In the genomic region with DNA sequence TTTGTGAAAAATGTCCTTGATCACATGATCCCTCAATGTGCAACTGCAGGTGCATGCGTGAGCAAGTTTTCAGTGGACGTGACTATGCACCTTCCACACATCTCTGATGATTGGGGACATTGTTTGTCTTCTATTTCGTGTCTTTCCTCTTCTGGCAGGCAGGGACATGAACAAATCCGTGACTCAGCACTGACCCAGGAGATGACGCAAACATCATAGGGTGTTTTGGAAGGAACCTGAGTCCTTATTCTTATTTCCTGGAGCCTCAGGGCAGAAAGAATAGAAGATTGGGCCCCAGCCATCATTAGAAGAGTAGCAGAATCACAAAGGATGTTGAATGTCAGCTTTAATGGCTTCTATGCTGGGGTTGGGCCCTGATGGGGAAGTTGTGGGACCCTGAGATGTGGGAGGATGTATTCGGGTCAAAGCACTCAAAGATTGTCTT, we compare ENCODE assay signal across 16 cellular contexts. TPM values are rescaled to one million over a fixed set of nuclear protein-coding genes. Genes with fewer than 3 reads are reported as not detected.
DNase-seq lines count a peak whose midpoint lies in the region; ATAC-seq, FAIRE-seq and TF ChIP-seq lines count a peak whose summit lies in the region.
"Had no signal": no experiment of that assay in that cellular context is flagged by ENCODE, and none has a peak within 500 bp of the region (broad histone marks: within the 10 kb centered on the region; RNA-seq: fewer than 3 reads in every experiment).

No MANE protein-coding gene starts in this region.

- H2AFZ ChIP-seq in GM23248 = no peak overlapping the region
- no peak overlapping the region for H2AFZ ChIP-seq in endothelial cell of umbilical vein (ENCODE audit: low read depth, low read length)
- H2AFZ ChIP-seq: GM23338 had no signal

- DNase-seq in GM23248 (peak; percentile 73), NOMO-1 treated with dmso at 0.1 percent for 144 hours (lab: John Stamatoyannopoulos, UW; ENCODE audit: unreplicated experiment) (peak; percentile 49), endothelial cell of umbilical vein (ENCODE audit: low read depth, low spot score) (peak; percentile 61), renal cortical epithelial cell (ENCODE audit: low read depth) (peak; percentile 83), GM13977 (ENCODE audit: low spot score) (no peak)
- DNase-seq: activated CD4-positive, CD25-positive, alpha-beta regulatory T cell; caudate nucleus; NCI-H1436 had no signal

- H3K36me3 ChIP-seq in GM23248 (ENCODE audit: low read depth) (no peaks in the 10 kb centered on the region), endothelial cell of umbilical vein (ENCODE audit: control insufficient read depth in 2 of 2, extremely low read depth in 1 of 2, insufficient read depth in 2 of 2, low read length in 2 of 2) (no peaks in the 10 kb centered on the region)
- H3K36me3 ChIP-seq: gastroesophageal sphincter, prostate gland had no signal

- H3K9me1 ChIP-seq in endothelial cell of umbilical vein (replicated peaks; ENCODE audit: control insufficient read depth, extremely low read depth, insufficient read depth, low read length) = no peaks in the 10 kb centered on the region

- H3K4me2 ChIP-seq in GM23248 (ENCODE audit: unreplicated experiment) = no peak overlapping the region
- H3K4me2 ChIP-seq in endothelial cell of umbilical vein (ENCODE audit: insufficient read depth, low read length) = peak overlapping the region; percentile 10
- H3K4me2 ChIP-seq: GM23338 had no signal

- POLR2A ChIA-PET in endothelial cell of umbilical vein (lab: Charles Lee) = no interaction called here

- ATAC-seq in GM21360 (IDR thresholded peaks at IDR 0.05; ENCODE audit: unreplicated experiment) = no peak
- ATAC-seq in GM18867 (IDR thresholded peaks at IDR 0.05; ENCODE audit: unreplicated experiment) = no peak
- ATAC-seq in GM21723 (IDR thresholded peaks at IDR 0.05; ENCODE audit: unreplicated experiment) = no peak
- ATAC-seq: gastroesophageal sphincter, GM23338 had no signal

- peaks cover 21% of the 10 kb centered on the region for H3K4me1 ChIP-seq in GM23248 (ENCODE audit: insufficient read depth)
- H3K4me1 ChIP-seq in endothelial cell of umbilical vein (ENCODE audit: control insufficient read depth, extremely low read depth, insufficient read depth, low read length) = peaks cover 37% of the 10 kb centered on the region
- H3K4me1 ChIP-seq: gastroesophageal sphincter, prostate gland had no signal

- no peak overlapping the region for H3K4me3 ChIP-seq in GM23248
- no peak overlapping the region for H3K4me3 ChIP-seq in endothelial cell of umbilical vein (replicated peaks in 1 of 3; ENCODE audit: insufficient read depth in 1 of 3, low read depth in 1 of 3, low read length in 3 of 3)
- H3K4me3 ChIP-seq: gastroesophageal sphincter, GM23338, prostate gland had no signal

- H3K9me3 ChIP-seq in GM23248 (ENCODE audit: low read depth) (no peaks in the 10 kb centered on the region), endothelial cell of umbilical vein (replicated peaks; ENCODE audit: control insufficient read depth, insufficient read depth, low read length) (no peaks in the 10 kb centered on the region)
- H3K9me3 ChIP-seq: gastroesophageal sphincter, prostate gland had no signal

- no peak for TF ChIP-seq POLR2A in endothelial cell of umbilical vein (IDR thresholded peaks at IDR 0.05; ENCODE audit: low read depth, low read length)

- WGBS in GM23248 (ENCODE audit: low coverage in 1 of 2, low lambda C conversion rate in 2 of 2, missing lambda C conversion rate in 2 of 2), 2 experiments = 54 to 55% methylated on average over 6 of the region's 6 CpGs

- no TSS peak for BruUV-seq in endothelial cell of umbilical vein (replicated peaks; lab: Mats Ljungman, UMichigan)

- H4K20me1 ChIP-seq in GM23248 (ENCODE audit: insufficient read depth) = no peaks in the 10 kb centered on the region
- no peaks in the 10 kb centered on the region for H4K20me1 ChIP-seq in endothelial cell of umbilical vein (replicated peaks; ENCODE audit: control insufficient read depth, extremely low read depth, insufficient read depth, low read length)

- no peak for TF ChIP-seq CTCF in endothelial cell of umbilical vein (IDR thresholded peaks at IDR 0.05; ENCODE audit: extremely low read depth in 1 of 2, insufficient read depth in 1 of 2, low read depth in 1 of 2, low read length in 2 of 2)
- no peak for TF ChIP-seq CTCF in GM13977 (IDR thresholded peaks at IDR 0.05; ENCODE audit: extremely low read depth, insufficient read depth, missing control alignments)

- H3F3A ChIP-seq in GM23248 (ENCODE audit: insufficient read depth) = peaks cover 23% of the 10 kb centered on the region

- no peak overlapping the region for H3K27ac ChIP-seq in GM23248
- peak overlapping the region; percentile 48 for H3K27ac ChIP-seq in endothelial cell of umbilical vein (ENCODE audit: insufficient read depth, low read depth, low read length)
- H3K27ac ChIP-seq: gastroesophageal sphincter, prostate gland had no signal

- intact Hi-C loops in endothelial cell of umbilical vein (cut with micrococcal nuclease) = no loop called here

- no peaks in the 10 kb centered on the region for H3K79me2 ChIP-seq in GM23248 (ENCODE audit: insufficient read depth)
- H3K79me2 ChIP-seq in endothelial cell of umbilical vein (ENCODE audit: control insufficient read depth, insufficient read depth, low read length) = no peaks in the 10 kb centered on the region

- no peaks in the 10 kb centered on the region for H3K9me2 ChIP-seq in GM23248 (ENCODE audit: insufficient read depth)

- no peaks in the 10 kb centered on the region for H3K27me3 ChIP-seq in GM23248 (replicated peaks; ENCODE audit: insufficient read depth)
- no peaks in the 10 kb centered on the region for H3K27me3 ChIP-seq in endothelial cell of umbilical vein (ENCODE audit: control insufficient read depth in 2 of 2, insufficient read depth in 2 of 2, low read length in 2 of 2)

- FAIRE-seq in endothelial cell of umbilical vein (lab: Jason Lieb, UNC) = peak; percentile 83

- dilution Hi-C loops in endothelial cell of umbilical vein (cut with MboI; ENCODE audit: extremely low pct_ligation_motif_present, low sequenced_read_pairs) = no loop called here

- CTCF ChIA-PET in endothelial cell of umbilical vein (lab: Charles Lee) = interaction anchor here (2.8 kb wide), 1 partner anchor 208 kb away, joined by 9 read pairs; no protein-coding TSS in a partner anchor

- in situ Hi-C loops in GM23248 (cut with MboI) = no loop called here
- in situ Hi-C loops in GM13977 (cut with MboI; ENCODE audit: low pct_unique_long_range_greater_than_20kb, low sequenced_read_pairs, unreplicated experiment) = no loop called here

- H3K9ac ChIP-seq in GM23248 (no peak overlapping the region), endothelial cell of umbilical vein (replicated peaks; ENCODE audit: extremely low read depth, insufficient read depth, low read length) (no peak overlapping the region)

TF ChIP-seq in endothelial cell of umbilical vein, 7 proteins besides CTCF, POLR2A, EP300 and RAD21:
- no peak for TF ChIP-seq EZH2 (IDR thresholded peaks at IDR 0.05; ENCODE audit: borderline replicate concordance, low read depth, low read length, severe bottlenecking)
- TF ChIP-seq JUN (IDR thresholded peaks at IDR 0.05; ENCODE audit: borderline replicate concordance, insufficient read depth, insufficient read length, low read depth) = peak; percentile 75
- no peak for TF ChIP-seq MYC (IDR thresholded peaks at IDR 0.05; ENCODE audit: low read depth, low read length)
- peak; percentile 59 for TF ChIP-seq FOS (IDR thresholded peaks at IDR 0.05; ENCODE audit: borderline replicate concordance, insufficient read depth, low read length)
- peak; percentile 33 for TF ChIP-seq POLR2AphosphoS5 (IDR thresholded peaks at IDR 0.05; ENCODE audit: insufficient read depth, low read depth, low read length)
- TF ChIP-seq GATA2 (IDR thresholded peaks at IDR 0.05; ENCODE audit: insufficient read depth, insufficient read length, low read depth, low read length) = peak; percentile 28

RNA-seq across cellular contexts. Expression of a gene that starts 11.9 kb away (rescaled TPM):
- total RNA-seq in GM23248 (2014; rRNA removed; shearing (Covaris generic)) = not detected in 2 replicates
- polyA plus RNA-seq in GM23248 (2016; fragmentation: Nextera tagmentation; extraction: Ambion mirVana) = not detected in 2 replicates
- total RNA-seq in endothelial cell of umbilical vein = not detected in 2 replicates
- polyA plus RNA-seq in endothelial cell of umbilical vein = not detected in 2 replicates
- polyA plus RNA-seq in endothelial cell of umbilical vein (2011; cell fraction: cytosol; rRNA removed) = not detected in 2 replicates
- not detected in 2 replicates for polyA plus RNA-seq in endothelial cell of umbilical vein (2011; cell fraction: nucleus; rRNA removed)
- polyA plus RNA-seq in endothelial cell of umbilical vein (2012) = not detected in 2 replicates
- not detected in 2 replicates for polyA minus RNA-seq in endothelial cell of umbilical vein
- polyA minus RNA-seq in endothelial cell of umbilical vein (2011; cell fraction: cytosol; rRNA and poly(A)+ RNA removed) = not detected
- polyA minus RNA-seq in endothelial cell of umbilical vein (2011; cell fraction: nucleus; rRNA and poly(A)+ RNA removed) = not detected in 2 replicates
- not detected in 2 replicates for total RNA-seq in renal cortical epithelial cell
- total RNA-seq: Daoy, GM23338, lung microvascular endothelial cell had no signal
- polyA plus RNA-seq: GM23338 had no signal

RNA-seq across cellular contexts. Expression of a gene that starts 50.4 kb away (rescaled TPM):
- 0.38 and 0.54 TPM in 2 replicates for total RNA-seq in GM23248 (2014; rRNA removed; shearing (Covaris generic))
- polyA plus RNA-seq in GM23248 (2016; fragmentation: Nextera tagmentation; extraction: Ambion mirVana) = not detected in 2 replicates
- total RNA-seq in endothelial cell of umbilical vein = 6.5 and 9.5 TPM in 2 replicates
- 0.10 and 0.18 TPM in 2 replicates for polyA plus RNA-seq in endothelial cell of umbilical vein
- polyA plus RNA-seq in endothelial cell of umbilical vein (2011; cell fraction: cytosol; rRNA removed) = 0.10 and 0.28 TPM in 2 replicates
- polyA plus RNA-seq in endothelial cell of umbilical vein (2011; cell fraction: nucleus; rRNA removed) = 0.18 and 0.21 TPM in 2 replicates
- 1.9 and 2.0 TPM in 2 replicates for polyA plus RNA-seq in endothelial cell of umbilical vein (2012)
- polyA minus RNA-seq in endothelial cell of umbilical vein = not detected in 2 replicates
- polyA minus RNA-seq in endothelial cell of umbilical vein (2011; cell fraction: cytosol; rRNA and poly(A)+ RNA removed) = not detected
- polyA minus RNA-seq in endothelial cell of umbilical vein (2011; cell fraction: nucleus; rRNA and poly(A)+ RNA removed) = not detected in 2 replicates
- total RNA-seq in renal cortical epithelial cell = 3.3 and 6.7 TPM in 2 replicates
- total RNA-seq: GM23338 had no signal
- polyA plus RNA-seq: GM23338 had no signal
